19 cellular contexts compared by ENCODE assay signal in the genomic region with DNA sequence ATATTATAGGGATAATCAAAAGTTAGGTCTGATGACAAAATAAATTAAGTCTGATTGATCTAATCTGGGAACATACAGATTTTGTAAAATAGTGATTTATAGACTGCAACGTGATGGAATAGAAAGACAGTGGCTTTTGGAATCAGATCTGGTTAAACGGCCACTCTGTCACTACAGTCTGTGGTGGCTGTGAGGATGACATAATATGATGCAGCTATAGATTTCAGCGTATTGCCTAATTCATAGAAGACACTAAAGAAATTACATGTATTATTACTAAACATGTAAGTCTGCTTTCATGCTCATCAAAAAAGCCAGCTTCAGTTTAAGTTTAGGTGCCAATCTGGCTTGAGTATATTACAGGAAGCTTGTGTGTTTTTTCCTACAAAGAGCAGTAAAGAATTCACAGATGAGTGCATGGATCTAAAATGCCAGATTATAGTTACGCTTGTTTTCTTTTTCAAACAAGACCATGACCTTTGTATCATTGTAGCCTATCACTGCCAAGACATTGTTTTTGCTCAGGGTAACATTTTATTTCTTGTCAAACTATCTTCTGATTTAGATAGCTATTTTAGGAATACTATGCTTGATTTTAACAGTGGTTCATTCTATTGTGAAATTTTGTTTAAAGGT. TPM values are rescaled to one million over a fixed set of nuclear protein-coding genes. Genes with fewer than 3 reads are reported as not detected.
DNase-seq lines count a peak whose midpoint lies in the region; ATAC-seq and TF ChIP-seq lines count a peak whose summit lies in the region.
"Had no signal": no experiment of that assay in that cellular context is flagged by ENCODE, and none has a peak within 500 bp of the region (broad histone marks: within the 10 kb centered on the region; RNA-seq: fewer than 3 reads in every experiment).

No MANE protein-coding gene starts in this region.

- H3K9me3 Mint-ChIP-seq in osteocyte (ENCODE audit: unreplicated experiment): no peaks in the 10 kb centered on the region
- H3K9me3 Mint-ChIP-seq: activated T-cell treated with anti-CD3 and anti-CD28 coated beads, Interleukin-2, amount 50 U/mL, for 4 hours; CD4-positive, alpha-beta memory T cell; memory B cell; nephron progenitor cell had no signal

- DNase-seq in heart left ventricle (no peak), cardiac septum (ENCODE audit: low spot score) (no peak), SK-N-MC (ENCODE audit: low read depth, low spot score) (no peak), transverse colon (no peak), osteocyte (ENCODE audit: extremely low spot score, unreplicated experiment) (no peak), occipital lobe (lab: John Stamatoyannopoulos, UW) (no peak), NCI-H526 (lab: John Stamatoyannopoulos, UW) (no peak)
- DNase-seq: activated T-cell treated with anti-CD3 and anti-CD28 coated beads, Interleukin-2, amount 50 U/mL, for 4 hours; CD4-positive, alpha-beta memory T cell; NCI-H2081 treated with DMSO at 0.1 percent for 48 hours; NCI-H748 treated with DMSO at 0.1 percent for 48 hours; nephron progenitor cell; stimulated activated CD4-positive, alpha-beta T cell treated with anti-CD3 and anti-CD28 coated beads, Interleukin-4, amount 100 ng/mL, for 1 hour; stimulated activated CD8-positive, alpha-beta memory T cell treated with anti-CD3 and anti-CD28 coated beads, Interleukin-4, amount 100 ng/mL, for 48 hours had no signal

- intact Hi-C loops in heart left ventricle (cut with DNase I) (no loop called here), cardiac septum (cut with DNase I) (no loop called here), transverse colon (cut with DNase I; ENCODE audit: low total_unique reads) (loop anchor here (1.0 kb wide), 1 partner anchor 13 kb away; no protein-coding TSS in a partner anchor)

- peaks cover 7% of the 10 kb centered on the region for H3K4me1 Mint-ChIP-seq in osteocyte (ENCODE audit: unreplicated experiment)

- no peak for TF ChIP-seq EP300 in transverse colon (IDR thresholded peaks at IDR 0.05; ENCODE audit: low read depth)

- H3K27ac Mint-ChIP-seq in osteocyte (ENCODE audit: unreplicated experiment): no peak overlapping the region
- H3K27ac Mint-ChIP-seq: activated naive CD8-positive, alpha-beta T cell; CD4-positive, alpha-beta memory T cell; memory B cell; nephron progenitor cell had no signal

- H3K36me3 Mint-ChIP-seq in osteocyte (ENCODE audit: unreplicated experiment): peaks cover 22% of the 10 kb centered on the region

- H3K4me3 Mint-ChIP-seq in osteocyte (ENCODE audit: unreplicated experiment): no peak overlapping the region
- H3K4me3 Mint-ChIP-seq: activated naive CD8-positive, alpha-beta T cell; activated T-cell treated with anti-CD3 and anti-CD28 coated beads, Interleukin-2, amount 50 U/mL, for 4 hours; CD4-positive, alpha-beta memory T cell; memory B cell; nephron progenitor cell had no signal

- peak overlapping the region; percentile 21 for H3K9ac ChIP-seq in SK-N-MC (ENCODE audit: insufficient read length)

- H3K27ac ChIP-seq in heart left ventricle: peak overlapping the region in 9 of 12 donors; percentile 77 to 89 (median 86)
- H3K27ac ChIP-seq in SK-N-MC: peak overlapping the region; percentile 64
- peak overlapping the region; percentile 18 for H3K27ac ChIP-seq in layer of hippocampus (ENCODE audit: low read depth, low read length)
- peak overlapping the region; percentile 0 to 28 (median 26) for H3K27ac ChIP-seq in transverse colon

- no peak for ATAC-seq in heart left ventricle
- ATAC-seq: activated T-cell treated with anti-CD3 and anti-CD28 coated beads, Interleukin-2, amount 50 U/mL, for 4 hours had no signal

- H3K4me1 ChIP-seq in heart left ventricle (peaks cover 0 to 86% (median 52%) of the 10 kb centered on the region in 12 donors), transverse colon (peaks cover 7 to 35% (median 19%) of the 10 kb centered on the region in 4 donors)

- H3K36me3 ChIP-seq in heart left ventricle (peaks cover 0 to 37% (median 28%) of the 10 kb centered on the region in 9 donors), SK-N-MC (ENCODE audit: insufficient read depth, low read length) (peaks cover 6% of the 10 kb centered on the region; the same call in 1 of the 2 replicates), transverse colon (peaks cover 0 to 7% (median 0%) of the 10 kb centered on the region in 4 donors)
- H3K36me3 ChIP-seq: HAP-1 had no signal

- TF ChIP-seq POLR2A in heart left ventricle (IDR thresholded peaks at IDR 0.05) (no peak), transverse colon (IDR thresholded peaks at IDR 0.05) (no peak)

- no peak overlapping the region for H3K4me3 ChIP-seq in heart left ventricle
- no peak overlapping the region for H3K4me3 ChIP-seq in SK-N-MC
- no peak overlapping the region for H3K4me3 ChIP-seq in transverse colon
- H3K4me3 ChIP-seq: HAP-1, tibial nerve had no signal

- in situ Hi-C loops in transverse colon (cut with MboI; ENCODE audit: low pct_ligation_motif_present in 1 of 4, low pct_unique_long_range_greater_than_20kb in 1 of 4, low sequenced_read_pairs in 3 of 4): no loop called here

- H3K9me3 ChIP-seq in heart left ventricle (no peaks in the 10 kb centered on the region), SK-N-MC (ENCODE audit: low read depth, low read length) (no peaks in the 10 kb centered on the region), transverse colon (no peaks in the 10 kb centered on the region)
- H3K9me3 ChIP-seq: HAP-1, tibial nerve had no signal

- H3K27me3 ChIP-seq in heart left ventricle (no peaks in the 10 kb centered on the region), layer of hippocampus (ENCODE audit: control insufficient read depth, insufficient read depth, low read length) (no peaks in the 10 kb centered on the region), transverse colon (no peaks in the 10 kb centered on the region)
- H3K27me3 ChIP-seq: tibial nerve had no signal

- no peaks in the 10 kb centered on the region for H3K27me3 Mint-ChIP-seq in osteocyte (ENCODE audit: unreplicated experiment)
- H3K27me3 Mint-ChIP-seq: activated naive CD8-positive, alpha-beta T cell; CD4-positive, alpha-beta memory T cell; memory B cell had no signal

- WGBS in heart left ventricle, 4 donors: 50 to 57% (median 53%) methylated on average over 4 of the region's 4 CpGs
- WGBS in transverse colon (ENCODE audit: low coverage in 1 of 2), 2 donors: 51 to 60% methylated on average over 4 of the region's 4 CpGs

- no peak for TF ChIP-seq CTCF in heart left ventricle (IDR thresholded peaks at IDR 0.05)
- no peak for TF ChIP-seq CTCF in transverse colon (IDR thresholded peaks at IDR 0.05)
- no peak for TF ChIP-seq CTCF in osteocyte (IDR thresholded peaks at IDR 0.05)

RNA-seq across cellular contexts. Expression of gene CPEB4, which starts 25.7 kb away (rescaled TPM):
- total RNA-seq in heart left ventricle: 100 to 1,000 TPM; 104 to 217 (median 172) TPM
- 100 to 1,000 TPM in 1 of 2 donors, 10 to 100 TPM in 1; 28.7 to 158 TPM for polyA plus RNA-seq in heart left ventricle
- 187 TPM for total RNA-seq in cardiac septum
- total RNA-seq in transverse colon: 10 to 100 TPM; 23.6 to 67.7 (median 36.5) TPM
- total RNA-seq in osteocyte: 37.6 and 38.6 TPM in 2 replicates
- total RNA-seq in occipital lobe: 87.3 TPM

Comparison
In these comparisons a context has a peak if more than half of its experiments do, and no peak if none do; other contexts are left out.
1. H3K27ac ChIP-seq: peak in every context shown above with its lines; median percentile 86 in heart left ventricle; 64 in SK-N-MC; 26 in transverse colon; 18 in layer of hippocampus.